In genomic region chr3:172581757-172582166, GRCh38 we compare ENCODE assay signal across 15 cellular contexts. TPM values are rescaled to one million over a fixed set of nuclear protein-coding genes. Genes with fewer than 3 reads are reported as not detected.
DNase-seq lines count a peak whose midpoint lies in the region; ATAC-seq lines count a peak whose summit lies in the region.
"Had no signal": no experiment of that assay in that cellular context is flagged by ENCODE, and none has a peak within 500 bp of the region (broad histone marks: within the 10 kb centered on the region; RNA-seq: fewer than 3 reads in every experiment).

No MANE protein-coding gene starts in this region.

- H3K36me3 Mint-ChIP-seq in activated CD4-positive, alpha-beta T cell treated with anti-CD3 and anti-CD28 coated beads for 36 hours (ENCODE audit: low read depth), result no peaks in the 10 kb centered on the region
- H3K36me3 Mint-ChIP-seq in activated CD8-positive, alpha-beta T cell treated with anti-CD3 and anti-CD28 coated beads, Interleukin-2, amount 10 ng/mL, durations not matched to agents 7 days and 5 days (ENCODE audit: low read depth), result peaks cover 53% of the 10 kb centered on the region
- H3K36me3 Mint-ChIP-seq in natural killer cell treated with Interleukin-12 subunit alpha and Interleukin-12 subunit beta and Interleukin-15 and Interleukin-18, amount 100 ng/mL, for 72 hours, result peaks cover 34% of the 10 kb centered on the region
- H3K36me3 Mint-ChIP-seq: memory B cell had no signal

- H3K4me3 Mint-ChIP-seq in activated CD4-positive, alpha-beta T cell treated with anti-CD3 and anti-CD28 coated beads for 36 hours, result peak overlapping the region; percentile 36
- peak overlapping the region; percentile 67 for H3K4me3 Mint-ChIP-seq in activated CD8-positive, alpha-beta T cell treated with anti-CD3 and anti-CD28 coated beads, Interleukin-2, amount 10 ng/mL, durations not matched to agents 7 days and 5 days
- peak overlapping the region; percentile 89 for H3K4me3 Mint-ChIP-seq in natural killer cell treated with Interleukin-12 subunit alpha and Interleukin-12 subunit beta and Interleukin-15 and Interleukin-18, amount 100 ng/mL, for 72 hours
- H3K4me3 Mint-ChIP-seq: memory B cell had no signal

- no peaks in the 10 kb centered on the region for H3K27me3 Mint-ChIP-seq in activated CD4-positive, alpha-beta T cell treated with anti-CD3 and anti-CD28 coated beads for 36 hours
- no peaks in the 10 kb centered on the region for H3K27me3 Mint-ChIP-seq in activated CD8-positive, alpha-beta T cell treated with anti-CD3 and anti-CD28 coated beads, Interleukin-2, amount 10 ng/mL, durations not matched to agents 7 days and 5 days (ENCODE audit: low read depth)
- H3K27me3 Mint-ChIP-seq in natural killer cell treated with Interleukin-12 subunit alpha and Interleukin-12 subunit beta and Interleukin-15 and Interleukin-18, amount 100 ng/mL, for 72 hours, result no peaks in the 10 kb centered on the region
- H3K27me3 Mint-ChIP-seq: memory B cell had no signal

- intact Hi-C loops in activated CD4-positive, alpha-beta T cell treated with anti-CD3 and anti-CD28 coated beads for 36 hours (cut with DNase I, micrococcal nuclease), result loop anchor here (1.0 kb wide), 2 partner anchors 11 to 58 kb away; partner anchors contain the start of gene TNFSF10 (in 1 of the 2)

- ATAC-seq in activated CD4-positive, alpha-beta T cell treated with anti-CD3 and anti-CD28 coated beads for 36 hours, result peak; percentile 77
- ATAC-seq in HG02610 (IDR thresholded peaks at IDR 0.05; ENCODE audit: unreplicated experiment) (peak; percentile 42), GM18873 (IDR thresholded peaks at IDR 0.05; ENCODE audit: low FRiP score, unreplicated experiment) (no peak)
- ATAC-seq in activated CD8-positive, alpha-beta T cell treated with anti-CD3 and anti-CD28 coated beads, Interleukin-2, amount 10 ng/mL, durations not matched to agents 7 days and 5 days, result peak; percentile 11
- peak; percentile 64 to 68 for ATAC-seq in natural killer cell treated with Interleukin-12 subunit alpha and Interleukin-12 subunit beta and Interleukin-15 and Interleukin-18, amount 100 ng/mL, for 72 hours

- H3K9me3 Mint-ChIP-seq in activated CD4-positive, alpha-beta T cell treated with anti-CD3 and anti-CD28 coated beads for 36 hours (ENCODE audit: low read depth), result peaks cover 5% of the 10 kb centered on the region
- H3K9me3 Mint-ChIP-seq in activated CD8-positive, alpha-beta T cell treated with anti-CD3 and anti-CD28 coated beads, Interleukin-2, amount 10 ng/mL, durations not matched to agents 7 days and 5 days (ENCODE audit: insufficient read depth), result peaks cover 16% of the 10 kb centered on the region
- peaks cover 22% of the 10 kb centered on the region for H3K9me3 Mint-ChIP-seq in natural killer cell treated with Interleukin-12 subunit alpha and Interleukin-12 subunit beta and Interleukin-15 and Interleukin-18, amount 100 ng/mL, for 72 hours
- H3K9me3 Mint-ChIP-seq: memory B cell had no signal

- peaks cover 92% of the 10 kb centered on the region for H3K4me1 Mint-ChIP-seq in activated CD4-positive, alpha-beta T cell treated with anti-CD3 and anti-CD28 coated beads for 36 hours
- H3K4me1 Mint-ChIP-seq in activated CD8-positive, alpha-beta T cell treated with anti-CD3 and anti-CD28 coated beads, Interleukin-2, amount 10 ng/mL, durations not matched to agents 7 days and 5 days (ENCODE audit: low read depth), result peaks cover 100% of the 10 kb centered on the region
- H3K4me1 Mint-ChIP-seq in natural killer cell treated with Interleukin-12 subunit alpha and Interleukin-12 subunit beta and Interleukin-15 and Interleukin-18, amount 100 ng/mL, for 72 hours (ENCODE audit: low read depth in 2 of 2), result peaks cover 95 to 97% of the 10 kb centered on the region in 2 donors

- POLR2A ChIA-PET in activated CD4-positive, alpha-beta T cell treated with anti-CD3 and anti-CD28 coated beads for 36 hours (lab: Charles Lee), result no interaction called here
- POLR2A ChIA-PET in activated CD8-positive, alpha-beta T cell treated with anti-CD3 and anti-CD28 coated beads, Interleukin-2, amount 10 ng/mL, durations not matched to agents 7 days and 5 days (lab: Charles Lee), result interaction anchor here (1.0 to 3.9 kb wide), 4 partner anchors 10 to 69 kb away, joined by 4 to 25 read pairs (median 6); no protein-coding TSS in a partner anchor

- DNase-seq in activated CD4-positive, alpha-beta T cell treated with anti-CD3 and anti-CD28 coated beads for 36 hours, result no peak
- DNase-seq in activated CD4-positive, alpha-beta T cell treated with anti-CD3 and anti-CD28 coated beads, Interleukin-2, amount 50 U/mL, for 4 hours, result no peak
- DNase-seq in activated CD8-positive, alpha-beta T cell treated with anti-CD3 and anti-CD28 coated beads, Interleukin-2, amount 10 ng/mL, durations not matched to agents 7 days and 5 days, result no peak
- DNase-seq in natural killer cell treated with Interleukin-12 subunit alpha and Interleukin-12 subunit beta and Interleukin-15 and Interleukin-18, amount 100 ng/mL, for 72 hours (ENCODE audit: low spot score), result no peak
- no peak for DNase-seq in NCI-H748 (lab: John Stamatoyannopoulos, UW; ENCODE audit: unreplicated experiment)
- DNase-seq in HPDE6-E6E7 (ENCODE audit: extremely low spot score), result no peak
- DNase-seq: 8988T, aorta, colonic mucosa, COR-L47, GF-D8, small intestine had no signal

- H3K27ac Mint-ChIP-seq in activated CD4-positive, alpha-beta T cell treated with anti-CD3 and anti-CD28 coated beads for 36 hours, result peak overlapping the region; percentile 85
- H3K27ac Mint-ChIP-seq in activated CD8-positive, alpha-beta T cell treated with anti-CD3 and anti-CD28 coated beads, Interleukin-2, amount 10 ng/mL, durations not matched to agents 7 days and 5 days, result peak overlapping the region; percentile 92
- H3K27ac Mint-ChIP-seq in natural killer cell treated with Interleukin-12 subunit alpha and Interleukin-12 subunit beta and Interleukin-15 and Interleukin-18, amount 100 ng/mL, for 72 hours, result peak overlapping the region; percentile 100
- H3K27ac Mint-ChIP-seq: memory B cell had no signal

- CTCF ChIA-PET in activated CD4-positive, alpha-beta T cell treated with anti-CD3 and anti-CD28 coated beads for 36 hours (lab: Charles Lee), result interaction anchor here (2.6 to 3.6 kb wide), 2 partner anchors 14 to 20 kb away, joined by 13 to 16 read pairs; no protein-coding TSS in a partner anchor
- CTCF ChIA-PET in activated CD8-positive, alpha-beta T cell treated with anti-CD3 and anti-CD28 coated beads, Interleukin-2, amount 10 ng/mL, durations not matched to agents 7 days and 5 days (lab: Charles Lee), result interaction anchor here (1.0 to 9.7 kb wide), 4 partner anchors 12 to 65 kb away, joined by 3 to 85 read pairs (median 12); no protein-coding TSS in a partner anchor

RNA-seq across cellular contexts. Expression of gene TNFSF10, which starts 58.5 kb away (rescaled TPM):
- total RNA-seq in activated CD4-positive, alpha-beta T cell treated with anti-CD3 and anti-CD28 coated beads for 36 hours, result 10 to 100 TPM; 33.1 to 34.8 TPM
- total RNA-seq in activated CD8-positive, alpha-beta T cell treated with anti-CD3 and anti-CD28 coated beads, Interleukin-2, amount 10 ng/mL, durations not matched to agents 7 days and 5 days, result 100 to 1,000 TPM; 106 to 108 TPM
- 100 to 1,000 TPM; 111 to 321 TPM for total RNA-seq in natural killer cell treated with Interleukin-12 subunit alpha and Interleukin-12 subunit beta and Interleukin-15 and Interleukin-18, amount 100 ng/mL, for 72 hours

Comparison
In these comparisons a context has a peak if more than half of its experiments do, and no peak if none do; other contexts are left out.
1. H3K4me3 Mint-ChIP-seq: peak in every context shown above with its lines; median percentile 89 in natural killer cell treated with Interleukin-12 subunit alpha and Interleukin-12 subunit beta and Interleukin-15 and Interleukin-18, amount 100 ng/mL, for 72 hours; 67 in activated CD8-positive, alpha-beta T cell treated with anti-CD3 and anti-CD28 coated beads, Interleukin-2, amount 10 ng/mL, durations not matched to agents 7 days and 5 days; 36 in activated CD4-positive, alpha-beta T cell treated with anti-CD3 and anti-CD28 coated beads for 36 hours.